9 cellular contexts compared by ENCODE assay signal in genomic region chr2:64453710-64454315, GRCh38. TPM values are rescaled to one million over a fixed set of nuclear protein-coding genes. Genes with fewer than 3 reads are reported as not detected.
DNase-seq lines count a peak whose midpoint lies in the region; ATAC-seq, FAIRE-seq and TF ChIP-seq lines count a peak whose summit lies in the region.
"Had no signal": no experiment of that assay in that cellular context is flagged by ENCODE, and none has a peak within 500 bp of the region (broad histone marks: within the 10 kb centered on the region; RNA-seq: fewer than 3 reads in every experiment).

TSS of gene LGALSL (plus strand) at chr2:64454162. CDS start at chr2:64454546, 384 bp downstream.

- H3K9me3 ChIP-seq in HUES48 (ENCODE audit: control insufficient read depth, insufficient read depth, low read length) (no peaks in the 10 kb centered on the region), endothelial cell of umbilical vein (replicated peaks; ENCODE audit: control insufficient read depth, insufficient read depth, low read length) (no peaks in the 10 kb centered on the region), mesodermal cell (ENCODE audit: control insufficient read depth, low read length) (no peaks in the 10 kb centered on the region), tibial artery (no peaks in the 10 kb centered on the region)

- H3K27me3 ChIP-seq in HUES48 (ENCODE audit: control insufficient read depth, insufficient read depth, low read length), result no peaks in the 10 kb centered on the region
- peaks cover 1 to 4% of the 10 kb centered on the region in 2 experiments for H3K27me3 ChIP-seq in endothelial cell of umbilical vein (ENCODE audit: control insufficient read depth in 2 of 2, insufficient read depth in 2 of 2, low read length in 2 of 2)
- H3K27me3 ChIP-seq in tibial artery, result no peaks in the 10 kb centered on the region

- H2AFZ ChIP-seq in endothelial cell of umbilical vein (ENCODE audit: low read depth, low read length), result peak within 1 kb of the TSS; percentile 94

- POLR2A ChIA-PET in endothelial cell of umbilical vein (lab: Charles Lee), result no interaction called here

- CTCF ChIA-PET in endothelial cell of umbilical vein (lab: Charles Lee), result interaction anchor here (1.0 to 2.8 kb wide), 5 partner anchors 22 to 404 kb away, joined by 3 to 8 read pairs (median 6); no protein-coding TSS in a partner anchor

- peaks cover 29% of the 10 kb centered on the region for H3K36me3 ChIP-seq in HUES48 (ENCODE audit: control insufficient read depth, insufficient read depth, low read length)
- no peaks in the 10 kb centered on the region for H3K36me3 ChIP-seq in endothelial cell of umbilical vein (ENCODE audit: control insufficient read depth in 2 of 2, extremely low read depth in 1 of 2, insufficient read depth in 2 of 2, low read length in 2 of 2)
- peaks cover 27% of the 10 kb centered on the region for H3K36me3 ChIP-seq in mesodermal cell (ENCODE audit: control insufficient read depth, insufficient read depth, low read length)
- H3K36me3 ChIP-seq in tibial artery, result peaks cover 7 to 30% (median 20%) of the 10 kb centered on the region in 3 donors

- BruUV-seq in endothelial cell of umbilical vein (replicated peaks; lab: Mats Ljungman, UMichigan), result no TSS peak

- H3K79me2 ChIP-seq in endothelial cell of umbilical vein (ENCODE audit: control insufficient read depth, insufficient read depth, low read length), result no peaks in the 10 kb centered on the region

- H3K9me1 ChIP-seq in endothelial cell of umbilical vein (replicated peaks; ENCODE audit: control insufficient read depth, extremely low read depth, insufficient read depth, low read length), result no peaks in the 10 kb centered on the region

- H3K4me1 ChIP-seq in HUES48 (ENCODE audit: control insufficient read depth, insufficient read depth, low read length), result peaks cover 28% of the 10 kb centered on the region
- H3K4me1 ChIP-seq in endothelial cell of umbilical vein (ENCODE audit: control insufficient read depth, extremely low read depth, insufficient read depth, low read length), result peaks cover 8% of the 10 kb centered on the region
- no peaks in the 10 kb centered on the region for H3K4me1 ChIP-seq in mesodermal cell (ENCODE audit: control insufficient read depth, insufficient read depth, low read length, poor library complexity, severe bottlenecking)
- peaks cover 0 to 25% (median 23%) of the 10 kb centered on the region in 4 donors for H3K4me1 ChIP-seq in tibial artery

- peak; percentile 57 for ATAC-seq in GM21447 (IDR thresholded peaks at IDR 0.05; ENCODE audit: unreplicated experiment)

- intact Hi-C loops in endothelial cell of umbilical vein (cut with micrococcal nuclease), result loop anchor here (1.0 to 2.0 kb wide), 5 partner anchors 34 to 123 kb away; partner anchors contain the start of gene AFTPH
- intact Hi-C loops in tibial artery (cut with DNase I; ENCODE audit: low total_unique reads), result no loop called here

- peak within 1 kb of the TSS; percentile 84 for H3K4me2 ChIP-seq in endothelial cell of umbilical vein (ENCODE audit: insufficient read depth, low read length)

- peak within 1 kb of the TSS; percentile 90 for H3K27ac ChIP-seq in HUES48 (ENCODE audit: low read depth, low read length)
- H3K27ac ChIP-seq in endothelial cell of umbilical vein (ENCODE audit: insufficient read depth, low read depth, low read length), result peak within 1 kb of the TSS; percentile 65
- H3K27ac ChIP-seq in mesodermal cell (ENCODE audit: low read depth, low read length, severe bottlenecking), result peak within 1 kb of the TSS; percentile 85
- H3K27ac ChIP-seq in tibial artery, result peak within 1 kb of the TSS; percentile 93 to 98

- TF ChIP-seq CTCF in endothelial cell of umbilical vein (IDR thresholded peaks at IDR 0.05; ENCODE audit: extremely low read depth in 1 of 2, insufficient read depth in 1 of 2, low read depth in 1 of 2, low read length in 2 of 2) (no peak), tibial artery (IDR thresholded peaks at IDR 0.05) (no peak)

- WGBS in mesodermal cell (ENCODE audit: insufficient coverage in 2 of 2), 2 experiments, result 0 to 1% methylated on average over 16 to 23 of the region's 50 CpGs

- H3K9ac ChIP-seq in HUES48 (ENCODE audit: low read depth, low read length), result peak within 1 kb of the TSS; percentile 82
- peak within 1 kb of the TSS; percentile 75 for H3K9ac ChIP-seq in endothelial cell of umbilical vein (replicated peaks; ENCODE audit: extremely low read depth, insufficient read depth, low read length)

- TF ChIP-seq POLR2A in endothelial cell of umbilical vein (IDR thresholded peaks at IDR 0.05; ENCODE audit: low read depth, low read length), result no peak

- no peak for FAIRE-seq in endothelial cell of umbilical vein (lab: Jason Lieb, UNC)
- FAIRE-seq: G401.6 had no signal

- H3K4me3 ChIP-seq in HUES48 (ENCODE audit: low read depth, low read length), result peak within 1 kb of the TSS; percentile 81
- H3K4me3 ChIP-seq in endothelial cell of umbilical vein (replicated peaks in 1 of 3; ENCODE audit: insufficient read depth in 1 of 3, low read depth in 1 of 3, low read length in 3 of 3), result peak within 1 kb of the TSS; percentile 60 to 93 (median 65)
- peak within 1 kb of the TSS; percentile 72 for H3K4me3 ChIP-seq in mesodermal cell (ENCODE audit: extremely low read depth, insufficient read depth, low read length, poor library complexity, severe bottlenecking)
- peak within 1 kb of the TSS; percentile 84 to 94 for H3K4me3 ChIP-seq in tibial artery

- dilution Hi-C loops in endothelial cell of umbilical vein (cut with MboI; ENCODE audit: extremely low pct_ligation_motif_present, low sequenced_read_pairs), result no loop called here

- DNase-seq in NCI-H2081 (lab: John Stamatoyannopoulos, UW) (peak; percentile 53 to 71), NCI-H2081 treated with DMSO at 0.1 percent for 48 hours (lab: John Stamatoyannopoulos, UW) (no peak), UCSD-AML1 (lab: John Stamatoyannopoulos, UW; ENCODE audit: unreplicated experiment) (peak; percentile 62), endothelial cell of umbilical vein (ENCODE audit: low read depth, low spot score) (peak; percentile 66), tibial artery (peak; percentile 74 to 93)

- no peaks in the 10 kb centered on the region for H4K20me1 ChIP-seq in endothelial cell of umbilical vein (replicated peaks; ENCODE audit: control insufficient read depth, extremely low read depth, insufficient read depth, low read length)

TF ChIP-seq in endothelial cell of umbilical vein, 7 proteins besides CTCF, POLR2A, EP300 and RAD21:
- peak; percentile 11 for TF ChIP-seq POLR2AphosphoS5 (IDR thresholded peaks at IDR 0.05; ENCODE audit: insufficient read depth, low read depth, low read length)
- TF ChIP-seq EZH2 (IDR thresholded peaks at IDR 0.05; ENCODE audit: borderline replicate concordance, low read depth, low read length, severe bottlenecking), result no peak

RNA-seq across cellular contexts. Expression of gene LGALSL, which starts in this region (rescaled TPM):
- 2.3 and 5.8 TPM in 2 replicates for total RNA-seq in endothelial cell of umbilical vein
- 2.1 and 2.6 TPM in 2 replicates for polyA plus RNA-seq in endothelial cell of umbilical vein
- polyA plus RNA-seq in endothelial cell of umbilical vein (2011; cell fraction: cytosol; rRNA removed), result 2.5 and 2.8 TPM in 2 replicates
- 1.9 and 2.2 TPM in 2 replicates for polyA plus RNA-seq in endothelial cell of umbilical vein (2011; cell fraction: nucleus; rRNA removed)
- polyA plus RNA-seq in endothelial cell of umbilical vein (2012), result 3.3 and 5.0 TPM in 2 replicates
- polyA minus RNA-seq in endothelial cell of umbilical vein, result 5.6 and 7.5 TPM in 2 replicates
- polyA minus RNA-seq in endothelial cell of umbilical vein (2011; cell fraction: cytosol; rRNA and poly(A)+ RNA removed), result 4.0 TPM
- polyA minus RNA-seq in endothelial cell of umbilical vein (2011; cell fraction: nucleus; rRNA and poly(A)+ RNA removed), result 0.72 and 1.2 TPM in 2 replicates
- polyA plus RNA-seq in mesodermal cell (2013, experiment 1 of 2), result 25.3 TPM
- polyA plus RNA-seq in mesodermal cell (2013, experiment 2 of 2), result 17.6 TPM
